Comparison of ENCODE assay signal across 1 cellular context in the genomic region with DNA sequence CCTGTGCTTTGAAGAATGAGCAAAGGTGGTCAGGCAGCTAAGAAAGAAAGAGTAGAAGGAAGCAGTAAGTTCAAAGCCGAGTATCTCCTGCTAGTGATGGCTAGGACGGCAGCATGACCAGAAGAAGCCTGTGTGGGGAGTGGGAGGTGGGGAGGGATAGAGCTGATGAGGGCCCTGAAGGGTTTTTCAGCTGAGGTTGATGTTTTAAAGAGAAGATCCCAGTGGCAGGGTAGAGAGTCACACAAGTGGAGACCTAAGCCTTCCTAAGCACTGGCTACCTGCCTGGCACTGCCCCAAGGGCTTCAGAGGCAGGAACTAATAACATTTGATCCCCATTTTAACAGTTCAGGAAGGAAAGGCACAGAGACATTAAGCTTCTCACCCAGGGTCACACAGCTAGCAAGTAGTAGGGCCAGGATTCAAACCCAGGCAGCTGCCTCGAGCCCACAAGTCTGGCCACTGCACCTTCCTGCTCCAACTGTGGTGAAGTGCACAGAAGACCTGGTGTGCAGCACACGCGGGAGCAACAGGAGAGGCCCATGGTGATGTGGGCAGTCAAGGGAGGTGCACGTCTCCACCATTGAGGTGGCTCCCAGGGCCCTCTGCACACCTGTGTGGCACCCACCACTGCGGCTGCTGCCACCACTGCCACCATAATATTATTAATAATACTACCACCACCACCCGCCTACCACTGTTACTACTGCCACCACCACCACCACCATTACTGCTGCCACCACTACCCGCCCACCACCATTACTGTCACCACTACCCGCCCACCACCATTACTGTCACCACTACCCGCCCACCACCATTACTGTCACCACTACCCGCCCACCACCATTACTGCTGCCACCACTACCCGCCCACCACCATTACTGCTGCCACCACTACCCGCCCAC.
TF ChIP-seq lines count a peak whose summit lies in the region.

No MANE protein-coding gene starts in this region.

TF ChIP-seq in HepG2, 621 proteins besides CTCF, POLR2A, EP300 and RAD21:
- TF ChIP-seq, protein P1, sequence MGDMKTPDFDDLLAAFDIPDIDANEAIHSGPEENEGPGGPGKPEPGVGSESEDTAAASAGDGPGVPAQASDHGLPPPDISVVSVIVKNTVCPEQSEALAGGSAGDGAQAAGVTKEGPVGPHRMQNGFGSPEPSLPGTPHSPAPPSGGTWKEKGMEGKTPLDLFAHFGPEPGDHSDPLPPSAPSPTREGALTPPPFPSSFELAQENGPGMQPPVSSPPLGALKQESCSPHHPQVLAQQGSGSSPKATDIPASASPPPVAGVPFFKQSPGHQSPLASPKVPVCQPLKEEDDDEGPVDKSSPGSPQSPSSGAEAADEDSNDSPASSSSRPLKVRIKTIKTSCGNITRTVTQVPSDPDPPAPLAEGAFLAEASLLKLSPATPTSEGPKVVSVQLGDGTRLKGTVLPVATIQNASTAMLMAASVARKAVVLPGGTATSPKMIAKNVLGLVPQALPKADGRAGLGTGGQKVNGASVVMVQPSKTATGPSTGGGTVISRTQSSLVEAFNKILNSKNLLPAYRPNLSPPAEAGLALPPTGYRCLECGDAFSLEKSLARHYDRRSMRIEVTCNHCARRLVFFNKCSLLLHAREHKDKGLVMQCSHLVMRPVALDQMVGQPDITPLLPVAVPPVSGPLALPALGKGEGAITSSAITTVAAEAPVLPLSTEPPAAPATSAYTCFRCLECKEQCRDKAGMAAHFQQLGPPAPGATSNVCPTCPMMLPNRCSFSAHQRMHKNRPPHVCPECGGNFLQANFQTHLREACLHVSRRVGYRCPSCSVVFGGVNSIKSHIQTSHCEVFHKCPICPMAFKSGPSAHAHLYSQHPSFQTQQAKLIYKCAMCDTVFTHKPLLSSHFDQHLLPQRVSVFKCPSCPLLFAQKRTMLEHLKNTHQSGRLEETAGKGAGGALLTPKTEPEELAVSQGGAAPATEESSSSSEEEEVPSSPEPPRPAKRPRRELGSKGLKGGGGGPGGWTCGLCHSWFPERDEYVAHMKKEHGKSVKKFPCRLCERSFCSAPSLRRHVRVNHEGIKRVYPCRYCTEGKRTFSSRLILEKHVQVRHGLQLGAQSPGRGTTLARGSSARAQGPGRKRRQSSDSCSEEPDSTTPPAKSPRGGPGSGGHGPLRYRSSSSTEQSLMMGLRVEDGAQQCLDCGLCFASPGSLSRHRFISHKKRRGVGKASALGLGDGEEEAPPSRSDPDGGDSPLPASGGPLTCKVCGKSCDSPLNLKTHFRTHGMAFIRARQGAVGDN (CRISPR knock-in tag; IDR thresholded peaks at IDR 0.05): peak; percentile 20; the same call in 1 of the 2 replicates
- TF ChIP-seq AGO2 (optimal IDR thresholded peaks at IDR 0.05; ENCODE audit: low read depth, low read length) (peak; percentile 76), SP2 (CRISPR knock-in tag; IDR thresholded peaks at IDR 0.05) (no peak), ZMYM3 (CRISPR knock-in tag; IDR thresholded peaks at IDR 0.05) (peak; percentile 74), ZNF768 (CRISPR knock-in tag; IDR thresholded peaks at IDR 0.05) (peak; percentile 97), HNRNPL (IDR thresholded peaks at IDR 0.05; ENCODE audit: low read depth, low read length) (peak; percentile 76), SRF (IDR thresholded peaks at IDR 0.05; ENCODE audit: low read depth, low read length) (no peak)
